Comparison of ENCODE assay signal across 1 cellular context in the genomic region with DNA sequence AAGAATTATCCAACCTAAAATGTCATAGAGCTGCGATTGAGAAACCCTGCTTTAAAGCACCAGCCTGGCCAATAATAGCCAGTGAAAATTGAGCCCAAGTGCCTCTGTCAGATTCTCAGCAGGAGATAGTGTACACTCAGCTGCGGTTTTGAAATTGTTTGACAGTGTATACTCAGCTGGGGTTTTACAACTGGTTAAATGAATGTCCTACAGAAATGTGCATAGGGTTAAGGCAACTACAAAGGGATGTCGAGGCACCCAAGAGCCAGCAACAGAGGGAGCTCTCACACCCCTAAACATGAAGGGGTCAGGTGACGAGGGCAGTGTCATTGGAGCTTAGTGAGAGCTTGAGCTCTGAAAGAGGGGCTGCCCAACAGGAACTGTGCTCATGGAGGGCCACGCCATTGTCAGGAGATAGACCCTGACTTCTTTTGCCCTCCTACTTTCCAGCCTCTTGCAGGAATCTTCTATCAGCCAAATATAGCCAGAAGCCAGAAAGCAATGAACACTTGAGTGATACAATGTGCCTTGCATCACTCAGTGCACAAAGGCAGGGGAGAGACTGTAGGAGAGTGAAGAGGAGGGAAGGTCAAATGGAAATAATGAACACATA.
TF ChIP-seq lines count a peak whose summit lies in the region.

No MANE protein-coding gene starts in this region.

TF ChIP-seq in K562, 482 proteins besides CTCF, POLR2A, EP300 and RAD21 (continued from another document and continues in another):
- TF ChIP-seq ETV6 (IDR thresholded peaks at IDR 0.05; ENCODE audit: borderline replicate concordance in 1 of 2, low read depth in 2 of 2, low read length in 1 of 2) (no peak), ETV6 (CRISPR knock-in tag; IDR thresholded peaks at IDR 0.05; ENCODE audit: borderline replicate concordance) (no peak), SMC3 (conservative IDR thresholded peaks at IDR 0.05; ENCODE audit: insufficient read depth, low read depth, low read length) (peak; percentile 68), SP2 (IDR thresholded peaks at IDR 0.05; ENCODE audit: extremely low read depth, low read depth, low read length, poor library complexity, severe bottlenecking) (no peak), ZNF589 (CRISPR knock-in tag; IDR thresholded peaks at IDR 0.05; ENCODE audit: low read depth) (no peak), PURB (CRISPR knock-in tag; IDR thresholded peaks at IDR 0.05; ENCODE audit: low read depth) (no peak), SMAD2 (IDR thresholded peaks at IDR 0.05; ENCODE audit: low read depth, low read length) (no peak), ZNF436 (CRISPR knock-in tag; IDR thresholded peaks at IDR 0.05) (no peak), ZNF699 (CRISPR knock-in tag; IDR thresholded peaks at IDR 0.05; ENCODE audit: insufficient replicate concordance) (no peak), LCOR (CRISPR knock-in tag; IDR thresholded peaks at IDR 0.05) (no peak), GTF2F1 (IDR thresholded peaks at IDR 0.05; ENCODE audit: low read depth, low read length) (no peak), IRF9 (tag; IDR thresholded peaks at IDR 0.05) (no peak), THRA (IDR thresholded peaks at IDR 0.05) (no peak), HLTF (IDR thresholded peaks at IDR 0.05) (no peak), ATF1 (CRISPR knock-in tag; IDR thresholded peaks at IDR 0.05) (no peak), ATF1 (tag; IDR thresholded peaks at IDR 0.05) (peak; percentile 39), FOXJ2 (tag; IDR thresholded peaks at IDR 0.05) (no peak), U2AF1 (optimal IDR thresholded peaks at IDR 0.05; ENCODE audit: low read depth, low read length) (no peak), GATAD2A (IDR thresholded peaks at IDR 0.05) (no peak), SRSF1 (IDR thresholded peaks at IDR 0.05; ENCODE audit: low read depth, low read length) (no peak), GTF3C2 (IDR thresholded peaks at IDR 0.05; ENCODE audit: borderline replicate concordance, extremely low read depth, insufficient read length) (no peak), CBFA2T2 (conservative IDR thresholded peaks at IDR 0.05) (peak; percentile 30; the same call in 1 of the 2 replicates), ZNF175 (CRISPR knock-in tag; IDR thresholded peaks at IDR 0.05; ENCODE audit: low read depth) (no peak), MAFF (IDR thresholded peaks at IDR 0.05; ENCODE audit: low read length) (no peak), ZBTB17 (CRISPR knock-in tag; IDR thresholded peaks at IDR 0.05) (no peak), NR0B1 (IDR thresholded peaks at IDR 0.05; ENCODE audit: partially characterized antibody) (no peak), CXXC5 (CRISPR knock-in tag; IDR thresholded peaks at IDR 0.05) (no peak), TOE1 (IDR thresholded peaks at IDR 0.05; ENCODE audit: borderline replicate concordance) (peak; percentile 40; the same call in 1 of the 2 replicates), TOE1 (CRISPR knock-in tag; IDR thresholded peaks at IDR 0.05; ENCODE audit: borderline replicate concordance, low read depth) (no peak), ILK (tag; IDR thresholded peaks at IDR 0.05; ENCODE audit: borderline replicate concordance, low read depth) (no peak), YBX1 (IDR thresholded peaks at IDR 0.05) (no peak), CBFB (CRISPR knock-in tag; IDR thresholded peaks at IDR 0.05) (no peak), ZNF76 (CRISPR knock-in tag; IDR thresholded peaks at IDR 0.05; ENCODE audit: borderline replicate concordance) (no peak), KDM5B (IDR thresholded peaks at IDR 0.05; ENCODE audit: insufficient replicate concordance, low read depth, low read length) (no peak), ZBTB1 (CRISPR knock-in tag; IDR thresholded peaks at IDR 0.05; ENCODE audit: borderline replicate concordance, low read depth) (no peak), ELF4 (CRISPR knock-in tag; IDR thresholded peaks at IDR 0.05) (no peak)
- TF ChIP-seq, protein P1, sequence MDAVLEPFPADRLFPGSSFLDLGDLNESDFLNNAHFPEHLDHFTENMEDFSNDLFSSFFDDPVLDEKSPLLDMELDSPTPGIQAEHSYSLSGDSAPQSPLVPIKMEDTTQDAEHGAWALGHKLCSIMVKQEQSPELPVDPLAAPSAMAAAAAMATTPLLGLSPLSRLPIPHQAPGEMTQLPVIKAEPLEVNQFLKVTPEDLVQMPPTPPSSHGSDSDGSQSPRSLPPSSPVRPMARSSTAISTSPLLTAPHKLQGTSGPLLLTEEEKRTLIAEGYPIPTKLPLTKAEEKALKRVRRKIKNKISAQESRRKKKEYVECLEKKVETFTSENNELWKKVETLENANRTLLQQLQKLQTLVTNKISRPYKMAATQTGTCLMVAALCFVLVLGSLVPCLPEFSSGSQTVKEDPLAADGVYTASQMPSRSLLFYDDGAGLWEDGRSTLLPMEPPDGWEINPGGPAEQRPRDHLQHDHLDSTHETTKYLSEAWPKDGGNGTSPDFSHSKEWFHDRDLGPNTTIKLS (IDR thresholded peaks at IDR 0.05; ENCODE audit: borderline replicate concordance, low read depth) = no peak
- TF ChIP-seq, protein P2, sequence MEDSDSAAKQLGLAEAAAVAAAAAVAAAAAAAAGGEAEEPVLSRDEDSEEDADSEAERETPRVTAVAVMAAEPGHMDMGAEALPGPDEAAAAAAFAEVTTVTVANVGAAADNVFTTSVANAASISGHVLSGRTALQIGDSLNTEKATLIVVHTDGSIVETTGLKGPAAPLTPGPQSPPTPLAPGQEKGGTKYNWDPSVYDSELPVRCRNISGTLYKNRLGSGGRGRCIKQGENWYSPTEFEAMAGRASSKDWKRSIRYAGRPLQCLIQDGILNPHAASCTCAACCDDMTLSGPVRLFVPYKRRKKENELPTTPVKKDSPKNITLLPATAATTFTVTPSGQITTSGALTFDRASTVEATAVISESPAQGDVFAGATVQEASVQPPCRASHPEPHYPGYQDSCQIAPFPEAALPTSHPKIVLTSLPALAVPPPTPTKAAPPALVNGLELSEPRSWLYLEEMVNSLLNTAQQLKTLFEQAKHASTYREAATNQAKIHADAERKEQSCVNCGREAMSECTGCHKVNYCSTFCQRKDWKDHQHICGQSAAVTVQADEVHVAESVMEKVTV (CRISPR knock-in tag; IDR thresholded peaks at IDR 0.05) = peak; percentile 40; the same call in 1 of the 2 replicates
- TF ChIP-seq, protein P3, sequence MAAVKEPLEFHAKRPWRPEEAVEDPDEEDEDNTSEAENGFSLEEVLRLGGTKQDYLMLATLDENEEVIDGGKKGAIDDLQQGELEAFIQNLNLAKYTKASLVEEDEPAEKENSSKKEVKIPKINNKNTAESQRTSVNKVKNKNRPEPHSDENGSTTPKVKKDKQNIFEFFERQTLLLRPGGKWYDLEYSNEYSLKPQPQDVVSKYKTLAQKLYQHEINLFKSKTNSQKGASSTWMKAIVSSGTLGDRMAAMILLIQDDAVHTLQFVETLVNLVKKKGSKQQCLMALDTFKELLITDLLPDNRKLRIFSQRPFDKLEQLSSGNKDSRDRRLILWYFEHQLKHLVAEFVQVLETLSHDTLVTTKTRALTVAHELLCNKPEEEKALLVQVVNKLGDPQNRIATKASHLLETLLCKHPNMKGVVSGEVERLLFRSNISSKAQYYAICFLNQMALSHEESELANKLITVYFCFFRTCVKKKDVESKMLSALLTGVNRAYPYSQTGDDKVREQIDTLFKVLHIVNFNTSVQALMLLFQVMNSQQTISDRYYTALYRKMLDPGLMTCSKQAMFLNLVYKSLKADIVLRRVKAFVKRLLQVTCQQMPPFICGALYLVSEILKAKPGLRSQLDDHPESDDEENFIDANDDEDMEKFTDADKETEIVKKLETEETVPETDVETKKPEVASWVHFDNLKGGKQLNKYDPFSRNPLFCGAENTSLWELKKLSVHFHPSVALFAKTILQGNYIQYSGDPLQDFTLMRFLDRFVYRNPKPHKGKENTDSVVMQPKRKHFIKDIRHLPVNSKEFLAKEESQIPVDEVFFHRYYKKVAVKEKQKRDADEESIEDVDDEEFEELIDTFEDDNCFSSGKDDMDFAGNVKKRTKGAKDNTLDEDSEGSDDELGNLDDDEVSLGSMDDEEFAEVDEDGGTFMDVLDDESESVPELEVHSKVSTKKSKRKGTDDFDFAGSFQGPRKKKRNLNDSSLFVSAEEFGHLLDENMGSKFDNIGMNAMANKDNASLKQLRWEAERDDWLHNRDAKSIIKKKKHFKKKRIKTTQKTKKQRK (IDR thresholded peaks at IDR 0.05; ENCODE audit: borderline replicate concordance, low read depth, low read length) = no peak
- TF ChIP-seq, protein P4, sequence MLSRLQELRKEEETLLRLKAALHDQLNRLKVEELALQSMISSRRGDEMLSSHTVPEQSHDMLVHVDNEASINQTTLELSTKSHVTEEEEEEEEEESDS (CRISPR knock-in tag; IDR thresholded peaks at IDR 0.05) = no peak
- TF ChIP-seq, protein P5, sequence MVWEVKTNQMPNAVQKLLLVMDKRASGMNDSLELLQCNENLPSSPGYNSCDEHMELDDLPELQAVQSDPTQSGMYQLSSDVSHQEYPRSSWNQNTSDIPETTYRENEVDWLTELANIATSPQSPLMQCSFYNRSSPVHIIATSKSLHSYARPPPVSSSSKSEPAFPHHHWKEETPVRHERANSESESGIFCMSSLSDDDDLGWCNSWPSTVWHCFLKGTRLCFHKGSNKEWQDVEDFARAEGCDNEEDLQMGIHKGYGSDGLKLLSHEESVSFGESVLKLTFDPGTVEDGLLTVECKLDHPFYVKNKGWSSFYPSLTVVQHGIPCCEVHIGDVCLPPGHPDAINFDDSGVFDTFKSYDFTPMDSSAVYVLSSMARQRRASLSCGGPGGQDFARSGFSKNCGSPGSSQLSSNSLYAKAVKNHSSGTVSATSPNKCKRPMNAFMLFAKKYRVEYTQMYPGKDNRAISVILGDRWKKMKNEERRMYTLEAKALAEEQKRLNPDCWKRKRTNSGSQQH (CRISPR knock-in tag; IDR thresholded peaks at IDR 0.05) = no peak
- TF ChIP-seq, protein P6, sequence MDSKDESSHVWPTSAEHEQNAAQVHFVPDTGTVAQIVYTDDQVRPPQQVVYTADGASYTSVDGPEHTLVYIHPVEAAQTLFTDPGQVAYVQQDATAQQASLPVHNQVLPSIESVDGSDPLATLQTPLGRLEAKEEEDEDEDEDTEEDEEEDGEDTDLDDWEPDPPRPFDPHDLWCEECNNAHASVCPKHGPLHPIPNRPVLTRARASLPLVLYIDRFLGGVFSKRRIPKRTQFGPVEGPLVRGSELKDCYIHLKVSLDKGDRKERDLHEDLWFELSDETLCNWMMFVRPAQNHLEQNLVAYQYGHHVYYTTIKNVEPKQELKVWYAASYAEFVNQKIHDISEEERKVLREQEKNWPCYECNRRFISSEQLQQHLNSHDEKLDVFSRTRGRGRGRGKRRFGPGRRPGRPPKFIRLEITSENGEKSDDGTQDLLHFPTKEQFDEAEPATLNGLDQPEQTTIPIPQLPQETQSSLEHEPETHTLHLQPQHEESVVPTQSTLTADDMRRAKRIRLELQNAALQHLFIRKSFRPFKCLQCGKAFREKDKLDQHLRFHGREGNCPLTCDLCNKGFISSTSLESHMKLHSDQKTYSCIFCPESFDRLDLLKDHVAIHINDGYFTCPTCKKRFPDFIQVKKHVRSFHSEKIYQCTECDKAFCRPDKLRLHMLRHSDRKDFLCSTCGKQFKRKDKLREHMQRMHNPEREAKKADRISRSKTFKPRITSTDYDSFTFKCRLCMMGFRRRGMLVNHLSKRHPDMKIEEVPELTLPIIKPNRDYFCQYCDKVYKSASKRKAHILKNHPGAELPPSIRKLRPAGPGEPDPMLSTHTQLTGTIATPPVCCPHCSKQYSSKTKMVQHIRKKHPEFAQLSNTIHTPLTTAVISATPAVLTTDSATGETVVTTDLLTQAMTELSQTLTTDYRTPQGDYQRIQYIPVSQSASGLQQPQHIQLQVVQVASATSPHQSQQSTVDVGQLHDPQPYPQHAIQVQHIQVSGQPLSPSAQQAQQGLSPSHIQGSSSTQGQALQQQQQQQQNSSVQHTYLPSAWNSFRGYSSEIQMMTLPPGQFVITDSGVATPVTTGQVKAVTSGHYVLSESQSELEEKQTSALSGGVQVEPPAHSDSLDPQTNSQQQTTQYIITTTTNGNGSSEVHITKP (IDR thresholded peaks at IDR 0.05; ENCODE audit: partially characterized antibody) = no peak
